ENCODE assay signal across 24 cellular contexts in genomic region chr10:79457256-79457785, GRCh38.
"Had no signal": no experiment of that assay in that cellular context is flagged by ENCODE, and none has a peak within 500 bp of the region (broad histone marks: within the 10 kb centered on the region; RNA-seq: fewer than 3 reads in every experiment).

No MANE protein-coding gene starts in this region.

- H3K36me3 ChIP-seq: SJCRH30 had no signal

- DNase-seq: activated CD4-positive, alpha-beta memory T cell treated with anti-CD3 and anti-CD28 coated beads, Interleukin-2, amount 10 ng/mL, durations not matched to agents 7 days and 5 days; activated CD4-positive, alpha-beta T cell treated with anti-CD3 and anti-CD28 coated beads, Interleukin-2, amount 10 ng/mL, durations not matched to agents 7 days and 5 days; activated CD4-positive, CD25-positive, alpha-beta regulatory T cell; activated gamma-delta T cell; activated naive CD4-positive, alpha-beta T cell treated with anti-CD3 and anti-CD28 coated beads for 36 hours; activated T-cell treated with anti-CD3 and anti-CD28 coated beads for 4 hours; activated T-cell treated with anti-CD3 and anti-CD28 coated beads, Interleukin-2, amount 50 U/mL, for 48 hours; amygdala; NCI-H1092; NCI-H1417 treated with DMSO at 0.1 percent for 48 hours; NCI-H1694; NCI-H2029; NCI-H2107; NCI-H2171 treated with DMSO at 0.1 percent for 48 hours; NCI-H226; NCI-H526; NCI-H82; Right ventricle myocardium superior; RPMI8226; SJCRH30; SK-N-SH; T-helper 1 cell had no signal

- H3K9ac ChIP-seq: SK-N-SH had no signal

- H3K4me2 ChIP-seq: SK-N-SH had no signal

- H3K27ac ChIP-seq: SJCRH30, VCaP had no signal

- ATAC-seq: activated T-helper 17 cell treated with anti-CD3 and anti-CD28 coated beads, Interleukin-2, amount 50 U/mL, for 72 hours had no signal

- H3K27me3 ChIP-seq: SJCRH30 had no signal

- H3K4me3 ChIP-seq: SJCRH30 had no signal

- H3K9me3 ChIP-seq: SJCRH30, SK-N-SH had no signal
